Comparison of ENCODE assay signal across 8 cellular contexts in genomic region chr14:73851567-73852382, GRCh38. TPM values are rescaled to one million over a fixed set of nuclear protein-coding genes. Genes with fewer than 3 reads are reported as not detected.
A peak's percentile ranks its signal among the peaks of the same experiment; 100 is the strongest.
DNase-seq lines count a peak whose midpoint lies in the region; ATAC-seq and TF ChIP-seq lines count a peak whose summit lies in the region.

PTGR2 (plus strand) TSS chr14:73851831; CDS start chr14:73858863, 7,032 bp downstream.

- TF ChIP-seq CTCF in Peyer's patch (IDR thresholded peaks at IDR 0.05) (peak in 3 of 6 experiments; percentile 40 to 48 (median 42)), esophagus squamous epithelium (IDR thresholded peaks at IDR 0.05) (peak in 4 of 6 experiments; percentile 9 to 41 (median 26))

- intact Hi-C loops in esophagus squamous epithelium (cut with DNase I) = no loop called here

- DNase-seq in DMS153 treated with DMSO at 0.1 percent for 48 hours (lab: John Stamatoyannopoulos, UW; ENCODE audit: unreplicated experiment) (peak; percentile 87), Peyer's patch (peak; percentile 89 to 96 (median 95)), activated T-helper 1 cell treated with Interleukin-2 at 50 U/mL for 16 hours (ENCODE audit: low read depth) (peak; percentile 78), esophagus squamous epithelium (lab: John Stamatoyannopoulos, UW) (peak; percentile 38), myocyte (ENCODE audit: low read depth) (peak; percentile 98)
- peak; percentile 80 to 86 for DNase-seq in stimulated activated CD8-positive, alpha-beta memory T cell treated with anti-CD3 and anti-CD28 coated beads, Interleukin-7, amount 100 ng/mL, for 4 hours (ENCODE audit: low read depth in 2 of 2)

- H3K27me3 ChIP-seq in Peyer's patch (no peaks in the 10 kb centered on the region), esophagus squamous epithelium (no peaks in the 10 kb centered on the region)

- H3K36me3 ChIP-seq in KOPT-K1 (ENCODE audit: insufficient read depth, low read length) = no peaks in the 10 kb centered on the region
- H3K36me3 ChIP-seq in Peyer's patch = no peaks in the 10 kb centered on the region
- no peaks in the 10 kb centered on the region for H3K36me3 ChIP-seq in esophagus squamous epithelium

- H3K9me3 ChIP-seq in KOPT-K1 (ENCODE audit: insufficient read depth, low read length, poor library complexity, severe bottlenecking) (no peaks in the 10 kb centered on the region), Peyer's patch (no peaks in the 10 kb centered on the region), esophagus squamous epithelium (no peaks in the 10 kb centered on the region)

- TF ChIP-seq POLR2A in Peyer's patch (IDR thresholded peaks at IDR 0.05) = peak; percentile 75 to 79
- peak in 3 of 4 donors; percentile 16 to 87 (median 79) for TF ChIP-seq POLR2A in esophagus squamous epithelium (IDR thresholded peaks at IDR 0.05)

- peaks cover 0 to 15% (median 0%) of the 10 kb centered on the region in 4 donors for H3K4me1 ChIP-seq in Peyer's patch
- peaks cover 4 to 36% (median 13%) of the 10 kb centered on the region in 3 donors for H3K4me1 ChIP-seq in esophagus squamous epithelium

- ATAC-seq in GM21737 (IDR thresholded peaks at IDR 0.05; ENCODE audit: unreplicated experiment) = peak; percentile 87

- 2 to 5% methylated on average over 16 to 26 of the region's 51 CpGs for WGBS in esophagus squamous epithelium, 2 donors

- H3K4me3 ChIP-seq in Peyer's patch = peak within 1 kb of the TSS; percentile 56 to 61 (median 58)
- peak within 1 kb of the TSS; percentile 43 to 70 (median 56) for H3K4me3 ChIP-seq in esophagus squamous epithelium

- H3K27ac ChIP-seq in KOPT-K1 (ENCODE audit: low read depth, low read length, poor library complexity, severe bottlenecking) (peak within 1 kb of the TSS; percentile 70), Peyer's patch (peak within 1 kb of the TSS; percentile 76 to 93 (median 90)), esophagus squamous epithelium (peak within 1 kb of the TSS; percentile 89 to 95 (median 93))

RNA-seq across cellular contexts. Expression of gene PTGR2, which starts in this region (rescaled TPM):
- 10 to 100 TPM; 11.1 to 19.0 (median 12.9) TPM for total RNA-seq in Peyer's patch
- 10 to 100 TPM in 1 of 4 donors, 1 to 10 TPM in 3; 1.8 to 10.7 (median 6.2) TPM for total RNA-seq in esophagus squamous epithelium
- 22.9 and 23.5 TPM in 2 replicates for total RNA-seq in myocyte
- polyA plus RNA-seq in myocyte (2012) = 6.6 TPM

Comparison
In these comparisons a context has a peak if more than half of its experiments do, and no peak if none do; other contexts are left out.
1. Peak in every context shown above with its lines: DNase-seq, ATAC-seq, H3K4me3 ChIP-seq and H3K27ac ChIP-seq.
2. DNase-seq: peak in every context shown above with its lines; median percentile 98 in myocyte; 95 in Peyer's patch; 87 in DMS153 treated with DMSO at 0.1 percent for 48 hours; 83 in stimulated activated CD8-positive, alpha-beta memory T cell treated with anti-CD3 and anti-CD28 coated beads, Interleukin-7, amount 100 ng/mL, for 4 hours; 78 in activated T-helper 1 cell treated with Interleukin-2 at 50 U/mL for 16 hours; 38 in esophagus squamous epithelium.